ENCODE assay signal across 15 cellular contexts in genomic region chr7:8371742-8372141, GRCh38.
"Had no signal": no experiment of that assay in that cellular context is flagged by ENCODE, and none has a peak within 500 bp of the region (broad histone marks: within the 10 kb centered on the region; RNA-seq: fewer than 3 reads in every experiment).

No MANE protein-coding gene starts in this region.

- ATAC-seq: activated T-cell treated with anti-CD3 and anti-CD28 coated beads, Interleukin-2, amount 50 U/mL, for 4 hours; left lobe of liver; mucosa of descending colon; naive thymus-derived CD8-positive, alpha-beta T cell; stimulated activated naive B cell treated with anti-CD40 and anti-IgM and Interleukin-4, amounts not matched to agents 10 μg/mL and 1 μg/mL and 100 μg/mL, for 72 hours had no signal

- DNase-seq: activated CD4-positive, alpha-beta T cell treated with anti-CD3 and anti-CD28 coated beads, Interleukin-2, amount 50 U/mL, for 4 hours; activated CD4-positive, CD25-positive, alpha-beta regulatory T cell treated with anti-CD3 and anti-CD28 coated beads, Interleukin-2, amount 50 U/mL, for 72 hours; activated gamma-delta T cell treated with Interleukin-2 at 50 U/mL for 16 hours; activated T-cell treated with anti-CD3 and anti-CD28 coated beads, Interleukin-2, amount 50 U/mL, for 4 hours; esophagus squamous epithelium; foreskin fibroblast; mammary epithelial cell; mucosa of descending colon; naive thymus-derived CD8-positive, alpha-beta T cell; posterior cingulate gyrus; stimulated activated naive B cell treated with anti-CD40 and anti-IgM and Interleukin-4, amounts not matched to agents 10 μg/mL and 1 μg/mL and 100 μg/mL, for 72 hours had no signal

- H3K4me3 Mint-ChIP-seq: activated T-cell treated with anti-CD3 and anti-CD28 coated beads, Interleukin-2, amount 50 U/mL, for 4 hours; naive thymus-derived CD8-positive, alpha-beta T cell; stimulated activated naive B cell treated with anti-CD40 and anti-IgM and Interleukin-4, amounts not matched to agents 10 μg/mL and 1 μg/mL and 100 μg/mL, for 72 hours; T-helper 2 cell treated with Interferon-gamma antibody and Interleukin-4, amounts not matched to agents 5 μg/mL and 100 μg/mL, for 36 hours had no signal

- H3K4me3 ChIP-seq: esophagus squamous epithelium, mucosa of descending colon, smooth muscle cell, tibial nerve had no signal

- H3K36me3 Mint-ChIP-seq: stimulated activated naive B cell treated with anti-CD40 and anti-IgM and Interleukin-4, amounts not matched to agents 10 μg/mL and 1 μg/mL and 100 μg/mL, for 72 hours had no signal

- H3K27ac ChIP-seq: esophagus squamous epithelium, tibial nerve had no signal

- H3K4me1 ChIP-seq: esophagus squamous epithelium, tibial nerve had no signal

- H3K9me3 Mint-ChIP-seq: T-helper 2 cell treated with Interferon-gamma antibody and Interleukin-4, amounts not matched to agents 5 μg/mL and 100 μg/mL, for 36 hours had no signal

- H3K36me3 ChIP-seq: esophagus squamous epithelium, tibial nerve had no signal

- H3K27ac Mint-ChIP-seq: naive thymus-derived CD8-positive, alpha-beta T cell; stimulated activated naive B cell treated with anti-CD40 and anti-IgM and Interleukin-4, amounts not matched to agents 10 μg/mL and 1 μg/mL and 100 μg/mL, for 72 hours; T-helper 2 cell treated with Interferon-gamma antibody and Interleukin-4, amounts not matched to agents 5 μg/mL and 100 μg/mL, for 36 hours had no signal

- H3K27me3 ChIP-seq: esophagus squamous epithelium, tibial nerve had no signal

- H3K4me1 Mint-ChIP-seq: naive thymus-derived CD8-positive, alpha-beta T cell; stimulated activated naive B cell treated with anti-CD40 and anti-IgM and Interleukin-4, amounts not matched to agents 10 μg/mL and 1 μg/mL and 100 μg/mL, for 72 hours had no signal

- H3K9me3 ChIP-seq: esophagus squamous epithelium, mucosa of descending colon, tibial nerve had no signal
